6 cellular contexts compared by ENCODE assay signal in genomic region chr18:15318655-15319054, GRCh38.
A peak's percentile ranks its signal among the peaks of the same experiment; 100 is the strongest.
DNase-seq lines count a peak whose midpoint lies in the region; ATAC-seq, FAIRE-seq and TF ChIP-seq lines count a peak whose summit lies in the region.
"Not testable (repeated sequence)": the region's sequence is repeated elsewhere in the genome, so short reads cannot be mapped to it uniquely, and the experiment has no call there.

No MANE protein-coding gene starts in this region.

- not testable (repeated sequence) for H3K4me3 Mint-ChIP-seq in WTC11

- TF ChIP-seq RAD21 in HepG2 (CRISPR knock-in tag; IDR thresholded peaks at IDR 0.05): not testable (repeated sequence)

- intact Hi-C loops in HepG2 (cut with micrococcal nuclease; ENCODE audit: unreplicated experiment): not testable (repeated sequence)

- not testable (repeated sequence) for H4K20me1 ChIP-seq in HepG2 (ENCODE audit: insufficient read depth, low read length)

- H3K9me3 ChIP-seq in HepG2 (ENCODE audit: low read length); small intestine (ENCODE audit: control insufficient read depth, low read depth): not testable (repeated sequence)

- not testable (repeated sequence) for H3K27ac Mint-ChIP-seq in WTC11

- FAIRE-seq in A204.1 (lab: Jason Lieb, UNC) (peak; percentile 91), RCC 7860 (lab: Jason Lieb, UNC) (peak; percentile 68), frontal cortex (lab: Jason Lieb, UNC) (peak; percentile 99), small intestine (lab: Jason Lieb, UNC) (peak; percentile 99)
- not testable (repeated sequence) for FAIRE-seq in HepG2 (lab: Jason Lieb, UNC)

- POLR2A ChIA-PET in WTC11 (lab: Charles Lee); HepG2 (lab: Yijun Ruan, JAX): not testable (repeated sequence)

- TF ChIP-seq CTCF in WTC11 (IDR thresholded peaks at IDR 0.05); HepG2 (CRISPR knock-in tag; IDR thresholded peaks at IDR 0.05): not testable (repeated sequence)

- H3K9me3 Mint-ChIP-seq in WTC11: peaks cover 22% of the 10 kb centered on the region

- DNase-seq in RCC 7860 (ENCODE audit: low spot score); WTC11 (ENCODE audit: low spot score); frontal cortex (ENCODE audit: low spot score in 2 of 2); HepG2 (ENCODE audit: low spot score); small intestine: not testable (repeated sequence)

- H3K36me3 Mint-ChIP-seq in WTC11: peaks cover 25% of the 10 kb centered on the region

- not testable (repeated sequence) for H3K27me3 Mint-ChIP-seq in WTC11 (ENCODE audit: low read depth)

- H3K4me3 ChIP-seq in HepG2 (replicated peaks in 1 of 3; ENCODE audit: insufficient read depth in 1 of 3, low read depth in 2 of 3, low read length in 3 of 3); small intestine (ENCODE audit: low read depth in 1 of 2, low read length in 2 of 2): not testable (repeated sequence)

- not testable (repeated sequence) for H3K79me2 ChIP-seq in HepG2 (ENCODE audit: insufficient read depth, low read length)

- TF ChIP-seq POLR2A in HepG2 (IDR thresholded peaks at IDR 0.05; ENCODE audit: insufficient read depth in 1 of 2, low read depth in 2 of 2, low read length in 2 of 2): not testable (repeated sequence)

- ATAC-seq in WTC11, HepG2: not testable (repeated sequence)

- not testable (repeated sequence) for H3K36me3 ChIP-seq in HepG2 (replicated peaks in 1 of 2; ENCODE audit: control insufficient read depth in 1 of 2, insufficient read depth in 2 of 2, low read length in 2 of 2); small intestine (ENCODE audit: control insufficient read depth in 2 of 2, insufficient read depth in 2 of 2, low read length in 2 of 2)

- TF ChIP-seq EP300 in HepG2 (IDR thresholded peaks at IDR 0.05; ENCODE audit: low read depth in 2 of 2, low read length in 2 of 2); HepG2 (CRISPR knock-in tag; IDR thresholded peaks at IDR 0.05; ENCODE audit: borderline replicate concordance): not testable (repeated sequence)

- not testable (repeated sequence) for H3K9ac ChIP-seq in HepG2 (ENCODE audit: insufficient read depth, low read depth, low read length)

- not testable (repeated sequence) for H3K27me3 ChIP-seq in HepG2 (ENCODE audit: control insufficient read depth in 1 of 2, insufficient read depth in 2 of 2, low read length in 2 of 2); small intestine (ENCODE audit: control insufficient read depth in 2 of 2, insufficient read depth in 2 of 2, low read length in 2 of 2)

- H3K27ac ChIP-seq in HepG2 (ENCODE audit: extremely low read length, insufficient read depth, low read length); small intestine (ENCODE audit: low read depth in 1 of 2, low read length in 1 of 2): not testable (repeated sequence)

- not testable (repeated sequence) for H3K4me2 ChIP-seq in HepG2 (ENCODE audit: low read depth, low read length)

- not testable (repeated sequence) for BruUV-seq in HepG2 (replicated peaks; lab: Mats Ljungman, UMichigan)

- not testable (repeated sequence) for H2AFZ ChIP-seq in HepG2 (ENCODE audit: low read length)

- H3K4me1 ChIP-seq in HepG2 (ENCODE audit: insufficient read depth, low read length); small intestine (ENCODE audit: control insufficient read depth in 2 of 2, insufficient read depth in 1 of 2, low read depth in 1 of 2, low read length in 1 of 2): not testable (repeated sequence)

- not testable (repeated sequence) for H3K4me1 Mint-ChIP-seq in WTC11

- CTCF ChIA-PET in WTC11 (lab: Charles Lee); HepG2 (lab: Yijun Ruan, JAX; ENCODE audit: low intra/inter-chr PET ratio, low total read pairs): not testable (repeated sequence)

- in situ Hi-C loops in HepG2 (cut with HindIII; ENCODE audit: extremely low pct_ligation_motif_present, low pct_unique_long_range_greater_than_20kb): not testable (repeated sequence)

TF ChIP-seq in WTC11, 78 proteins besides CTCF, POLR2A, EP300 and RAD21:
- TF ChIP-seq HMGA2 (CRISPR knock-in tag; IDR thresholded peaks at IDR 0.05): peak; percentile 63

TF ChIP-seq in HepG2, 621 proteins besides CTCF, POLR2A, EP300 and RAD21:
- peak; percentile 75; the same call in 1 of the 2 replicates for TF ChIP-seq FOXA1 (IDR thresholded peaks at IDR 0.05)
- not testable (repeated sequence) for TF ChIP-seq FOXA1 (CRISPR knock-in tag; IDR thresholded peaks at IDR 0.05)
TF ChIP-seq in HepG2: peak in this region for 1; not testable (repeated sequence) for 620.
